ENCODE assay signal across 7 cellular contexts in genomic region chr17:2053380-2054261, GRCh38. TPM values are rescaled to one million over a fixed set of nuclear protein-coding genes. Genes with fewer than 3 reads are reported as not detected.
DNase-seq lines count a peak whose midpoint lies in the region; ATAC-seq, FAIRE-seq and TF ChIP-seq lines count a peak whose summit lies in the region.

No MANE protein-coding gene starts in this region.

- FAIRE-seq in GM12892 (lab: Jason Lieb, UNC), result peak; percentile 91

- peak; percentile 36 for ATAC-seq in effector memory CD8-positive, alpha-beta T cell (replicated peaks)

- H3K27ac Mint-ChIP-seq in effector memory CD8-positive, alpha-beta T cell, result peak overlapping the region; percentile 76 to 84
- H3K27ac Mint-ChIP-seq in mesothelial cell of epicardium, result peak overlapping the region; percentile 47

- no peaks in the 10 kb centered on the region for H3K9me3 Mint-ChIP-seq in effector memory CD8-positive, alpha-beta T cell
- H3K9me3 Mint-ChIP-seq in mesothelial cell of epicardium, result no peaks in the 10 kb centered on the region

- no peak for DNase-seq in GM12892 (ENCODE audit: insufficient read length)
- DNase-seq in NCI-H345 treated with DMSO at 0.1 percent for 48 hours (lab: John Stamatoyannopoulos, UW; ENCODE audit: unreplicated experiment), result peak; percentile 56
- DNase-seq in activated CD8-positive, alpha-beta memory T cell treated with anti-CD3 and anti-CD28 coated beads for 24 hours, result peak; percentile 92
- DNase-seq in effector memory CD8-positive, alpha-beta T cell, result peak; percentile 68 to 75 (median 74)
- peak in 1 of 2 experiments; percentile 71 for DNase-seq in mesothelial cell of epicardium (ENCODE audit: low spot score in 2 of 2, unreplicated experiment in 2 of 2)
- peak; percentile 46 to 53 for DNase-seq in stimulated activated CD8-positive, alpha-beta memory T cell treated with anti-CD3 and anti-CD28 coated beads, Interleukin-7, amount 100 ng/mL, for 1 hour (ENCODE audit: low read depth in 2 of 2)
- DNase-seq in GOT3 (lab: John Stamatoyannopoulos, UW), result no peak

- no peaks in the 10 kb centered on the region for H3K27me3 Mint-ChIP-seq in effector memory CD8-positive, alpha-beta T cell
- peaks cover 28% of the 10 kb centered on the region for H3K27me3 Mint-ChIP-seq in mesothelial cell of epicardium (ENCODE audit: low read depth)

- no peak for TF ChIP-seq CTCF in mesothelial cell of epicardium (IDR thresholded peaks at IDR 0.05; ENCODE audit: unreplicated experiment)

- TF ChIP-seq POLR2A in GM12892 (IDR thresholded peaks at IDR 0.05; ENCODE audit: low read depth, low read length), result no peak

- peaks cover 24 to 31% of the 10 kb centered on the region in 2 donors for H3K4me1 Mint-ChIP-seq in effector memory CD8-positive, alpha-beta T cell (ENCODE audit: low read depth in 2 of 2)
- peaks cover 25% of the 10 kb centered on the region for H3K4me1 Mint-ChIP-seq in mesothelial cell of epicardium

- H3K4me3 Mint-ChIP-seq in effector memory CD8-positive, alpha-beta T cell, result peak overlapping the region; percentile 76 to 81
- peak overlapping the region; percentile 72 for H3K4me3 Mint-ChIP-seq in mesothelial cell of epicardium

- peaks cover 37% of the 10 kb centered on the region for H3K36me3 Mint-ChIP-seq in effector memory CD8-positive, alpha-beta T cell (ENCODE audit: insufficient read depth)
- peaks cover 2% of the 10 kb centered on the region for H3K36me3 Mint-ChIP-seq in mesothelial cell of epicardium

RNA-seq across cellular contexts. Expression of gene HIC1, which starts 1.3 kb away (rescaled TPM):
- polyA plus RNA-seq in GM12892 (2012; ENCODE audit: missing spikeins), result 8.3 TPM
- 97.9 to 99.3 TPM (median 98.9 TPM) in 3 replicates for total RNA-seq in mesothelial cell of epicardium

RNA-seq across cellular contexts. Expression of gene OVCA2, which starts 11.8 kb away (rescaled TPM):
- 19.0 TPM for polyA plus RNA-seq in GM12892 (2012; ENCODE audit: missing spikeins)
- total RNA-seq in mesothelial cell of epicardium, result 17.3 to 24.8 TPM (median 24.5 TPM) in 3 replicates

RNA-seq across cellular contexts. Expression of gene DPH1, which starts 23.7 kb away (rescaled TPM):
- 16.9 TPM for polyA plus RNA-seq in GM12892 (2012; ENCODE audit: missing spikeins)
- 63.8 to 74.5 TPM (median 71.2 TPM) in 3 replicates for total RNA-seq in mesothelial cell of epicardium

RNA-seq across cellular contexts. Expression of gene RTN4RL1, which starts 28.5 kb away (rescaled TPM):
- not detected for polyA plus RNA-seq in GM12892 (2012; ENCODE audit: missing spikeins)
- total RNA-seq in mesothelial cell of epicardium, result 0.20 to 0.23 TPM (median 0.22 TPM) in 3 replicates

Comparison
In these comparisons a context has a peak if more than half of its experiments do, and no peak if none do; other contexts are left out.
1. DNase-seq: peak in NCI-H345 treated with DMSO at 0.1 percent for 48 hours (single experiment), activated CD8-positive, alpha-beta memory T cell treated with anti-CD3 and anti-CD28 coated beads for 24 hours (single experiment), effector memory CD8-positive, alpha-beta T cell (3 of 3) and stimulated activated CD8-positive, alpha-beta memory T cell treated with anti-CD3 and anti-CD28 coated beads, Interleukin-7, amount 100 ng/mL, for 1 hour (2 of 2); none in GM12892 (single experiment) and GOT3 (single experiment).